Comparison of ENCODE assay signal across 15 cellular contexts in the genomic region with DNA sequence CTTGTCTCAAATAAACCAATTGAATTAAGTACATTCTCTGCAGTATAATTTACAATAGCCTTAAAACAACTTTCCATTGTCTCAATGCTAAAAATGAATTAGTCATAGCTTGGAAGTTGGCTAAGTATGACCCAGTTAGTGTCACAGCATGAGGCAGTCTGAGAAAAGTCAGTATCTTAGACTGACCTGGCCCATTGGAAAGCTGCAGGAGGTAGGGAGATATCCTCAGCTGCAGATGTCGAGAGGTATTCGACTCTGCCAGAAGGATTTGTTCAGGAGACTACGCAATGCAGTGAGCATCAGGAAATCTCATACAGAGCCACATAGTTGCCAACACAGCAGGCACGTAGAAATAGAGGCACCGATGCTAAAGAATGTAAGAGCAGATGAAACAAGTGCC.
"Had no signal": no experiment of that assay in that cellular context is flagged by ENCODE, and none has a peak within 500 bp of the region (broad histone marks: within the 10 kb centered on the region; RNA-seq: fewer than 3 reads in every experiment).

No MANE protein-coding gene starts in this region.

- DNase-seq: activated CD4-positive, alpha-beta T cell treated with anti-CD3 and anti-CD28 coated beads for 48 hours; activated CD8-positive, alpha-beta T cell treated with anti-CD3 and anti-CD28 coated beads for 36 hours; activated effector memory CD4-positive, alpha-beta T cell treated with anti-CD3 and anti-CD28 coated beads, Interleukin-2, amount 50 U/mL, for 16 hours; activated T-cell treated with anti-CD3 and anti-CD28 coated beads, Interleukin-2, amount 50 U/mL, for 4 hours; amniotic stem cell; dermis blood vessel endothelial cell; erythroblast; hippocampal formation; pancreas; stimulated activated CD4-positive, alpha-beta T cell treated with anti-CD3 and anti-CD28 coated beads, Interleukin-4, amount 100 ng/mL, for 24 hours; stimulated activated naive CD4-positive, alpha-beta T cell; T-helper 2 cell; tibial artery had no signal

- H3K36me3 Mint-ChIP-seq: activated naive CD4-positive, alpha-beta T cell treated with anti-CD3 and anti-CD28 coated beads, Interleukin-2, amount 50 U/mL, for 72 hours had no signal

- H3K4me3 ChIP-seq: pancreas, tibial artery, vagina had no signal

- H3K27ac Mint-ChIP-seq: activated CD8-positive, alpha-beta T cell treated with anti-CD3 and anti-CD28 coated beads for 36 hours; activated naive CD4-positive, alpha-beta T cell treated with anti-CD3 and anti-CD28 coated beads, Interleukin-2, amount 50 U/mL, for 72 hours had no signal

- H3K4me3 Mint-ChIP-seq: activated CD8-positive, alpha-beta T cell treated with anti-CD3 and anti-CD28 coated beads for 36 hours; activated T-cell treated with anti-CD3 and anti-CD28 coated beads, Interleukin-2, amount 50 U/mL, for 4 hours had no signal

- ATAC-seq: activated CD8-positive, alpha-beta T cell treated with anti-CD3 and anti-CD28 coated beads for 36 hours; activated naive CD4-positive, alpha-beta T cell treated with anti-CD3 and anti-CD28 coated beads, Interleukin-2, amount 50 U/mL, for 72 hours; activated T-cell treated with anti-CD3 and anti-CD28 coated beads, Interleukin-2, amount 50 U/mL, for 4 hours; pancreas had no signal

- H3K27me3 Mint-ChIP-seq: activated CD8-positive, alpha-beta T cell treated with anti-CD3 and anti-CD28 coated beads for 36 hours had no signal
